In genomic region chr3:72580246-72580756, GRCh38 we compare ENCODE assay signal across 2 cellular contexts.
TF ChIP-seq lines count a peak whose summit lies in the region.

No MANE protein-coding gene starts in this region.

TF ChIP-seq in K562, 482 proteins besides CTCF, POLR2A, EP300 and RAD21:
- TF ChIP-seq ZNF277 (CRISPR knock-in tag; IDR thresholded peaks at IDR 0.05; ENCODE audit: borderline replicate concordance) (no peak), ZKSCAN1 (IDR thresholded peaks at IDR 0.05; ENCODE audit: low read depth, low read length) (no peak), EZH2 (IDR thresholded peaks at IDR 0.05; ENCODE audit: borderline replicate concordance, low read depth, low read length) (no peak), ZNF695 (CRISPR knock-in tag; IDR thresholded peaks at IDR 0.05) (no peak), MLX (CRISPR knock-in tag; conservative IDR thresholded peaks at IDR 0.05) (no peak), ZNF655 (CRISPR knock-in tag; IDR thresholded peaks at IDR 0.05) (no peak), THRAP3 (IDR thresholded peaks at IDR 0.05; ENCODE audit: borderline replicate concordance) (no peak), GABPB1 (CRISPR knock-in tag; IDR thresholded peaks at IDR 0.05) (no peak), ZNF24 (IDR thresholded peaks at IDR 0.05) (no peak), BRF1 (IDR thresholded peaks at IDR 0.05; ENCODE audit: borderline replicate concordance, extremely low read depth, insufficient read length) (no peak), ZBTB40 (IDR thresholded peaks at IDR 0.05) (no peak), ZBTB40 (CRISPR knock-in tag; IDR thresholded peaks at IDR 0.05) (no peak), ZNF140 (CRISPR knock-in tag; IDR thresholded peaks at IDR 0.05) (no peak), KLF10 (CRISPR knock-in tag; IDR thresholded peaks at IDR 0.05) (no peak), HMG20A (CRISPR knock-in tag; conservative IDR thresholded peaks at IDR 0.05) (no peak)

TF ChIP-seq in H1, 55 proteins besides CTCF, POLR2A, EP300 and RAD21:
- no peak for TF ChIP-seq JUN (IDR thresholded peaks at IDR 0.05; ENCODE audit: low read depth, low read length)
- no peak for TF ChIP-seq KDM5A (IDR thresholded peaks at IDR 0.05; ENCODE audit: low read length)
- no peak for TF ChIP-seq TAF1 (IDR thresholded peaks at IDR 0.05; ENCODE audit: low read depth, low read length)
- no peak for TF ChIP-seq HDAC6 (IDR thresholded peaks at IDR 0.05; ENCODE audit: low read depth, low read length)
- TF ChIP-seq RNF2 (IDR thresholded peaks at IDR 0.05; ENCODE audit: borderline replicate concordance, low read depth, low read length, missing control alignments, poor library complexity, severe bottlenecking): no peak
- no peak for TF ChIP-seq TCF12 (IDR thresholded peaks at IDR 0.05; ENCODE audit: low read depth, low read length)
- TF ChIP-seq BACH1 (IDR thresholded peaks at IDR 0.05; ENCODE audit: low read length): no peak
- TF ChIP-seq ATF2 (IDR thresholded peaks at IDR 0.05; ENCODE audit: low read length): no peak
- TF ChIP-seq CTBP2 (IDR thresholded peaks at IDR 0.05; ENCODE audit: borderline replicate concordance, insufficient read depth, insufficient read length, low read length): no peak
- no peak for TF ChIP-seq ZNF274 (IDR thresholded peaks at IDR 0.05; ENCODE audit: borderline replicate concordance, extremely low read depth, low read length)
- TF ChIP-seq POLR2AphosphoS5 (IDR thresholded peaks at IDR 0.05; ENCODE audit: low read depth, low read length): no peak
TF ChIP-seq in H1: peak in this region for 0.
